Comparison of ENCODE assay signal across 32 cellular contexts in genomic region chr15:76753131-76753530, GRCh38.
"Had no signal": no experiment of that assay in that cellular context is flagged by ENCODE, and none has a peak within 500 bp of the region (broad histone marks: within the 10 kb centered on the region; RNA-seq: fewer than 3 reads in every experiment).

No MANE protein-coding gene starts in this region.

- DNase-seq: activated B cell treated with CpG ODN at 0.5 μM for 24 hours; activated CD4-positive, alpha-beta T cell treated with anti-CD3 and anti-CD28 coated beads for 4 hours; activated CD4-positive, alpha-beta T cell treated with anti-CD3 and anti-CD28 coated beads, Interleukin-2, amount 50 U/mL, for 1 hour; activated CD4-positive, CD25-positive, alpha-beta regulatory T cell treated with anti-CD3 and anti-CD28 coated beads, Interleukin-2, amount 50 U/mL, for 72 hours; activated CD8-positive, alpha-beta memory T cell treated with anti-CD3 and anti-CD28 coated beads, Interleukin-2, amount 10 ng/mL, durations not matched to agents 7 days and 5 days; activated CD8-positive, alpha-beta memory T cell treated with anti-CD3 and anti-CD28 coated beads, Interleukin-2, amount 50 U/mL, for 48 hours; activated gamma-delta T cell; activated naive CD8-positive, alpha-beta T cell treated with anti-CD3 and anti-CD28 coated beads, Interleukin-2, amount 10 ng/mL, durations not matched to agents 7 days and 5 days; amygdala; Kasumi-1; KBM-7; MM.1S; MV-4-11; NCI-H1092; NCI-H1436 treated with DMSO at 0.1 percent for 48 hours; NCI-H1694 treated with DMSO at 0.1 percent for 48 hours; NCI-H2029 treated with DMSO at 0.1 percent for 48 hours; NCI-H2107; NCI-H2171; NCI-H446; NCI-H510A treated with DMSO at 0.1 percent for 48 hours; NK-92 treated with Interleukin-12 subunit alpha and Interleukin-12 subunit beta, amount 100 ng/mL, for 24 hours; PC-9; SIG-M5; SW 1271; T-helper 9 cell had no signal

- H3K4me2 ChIP-seq: PC-9 had no signal

- H2AFZ ChIP-seq: PC-9 had no signal

- ATAC-seq: activated CD8-positive, alpha-beta memory T cell treated with anti-CD3 and anti-CD28 coated beads, Interleukin-2, amount 10 ng/mL, durations not matched to agents 7 days and 5 days; Right ventricle myocardium inferior had no signal

- H3K27ac ChIP-seq: ascending aorta, cardiac muscle cell, PC-9, RWPE1, VCaP had no signal

- FAIRE-seq: RCC 7860 had no signal

- H3K4me1 ChIP-seq: ascending aorta had no signal

- H3K9me3 ChIP-seq: ascending aorta had no signal

- H3K4me3 ChIP-seq: ascending aorta, cardiac muscle cell, PC-9 had no signal

- H3K27me3 ChIP-seq: ascending aorta, cardiac muscle cell had no signal
